8 cellular contexts compared by ENCODE assay signal in the genomic region with DNA sequence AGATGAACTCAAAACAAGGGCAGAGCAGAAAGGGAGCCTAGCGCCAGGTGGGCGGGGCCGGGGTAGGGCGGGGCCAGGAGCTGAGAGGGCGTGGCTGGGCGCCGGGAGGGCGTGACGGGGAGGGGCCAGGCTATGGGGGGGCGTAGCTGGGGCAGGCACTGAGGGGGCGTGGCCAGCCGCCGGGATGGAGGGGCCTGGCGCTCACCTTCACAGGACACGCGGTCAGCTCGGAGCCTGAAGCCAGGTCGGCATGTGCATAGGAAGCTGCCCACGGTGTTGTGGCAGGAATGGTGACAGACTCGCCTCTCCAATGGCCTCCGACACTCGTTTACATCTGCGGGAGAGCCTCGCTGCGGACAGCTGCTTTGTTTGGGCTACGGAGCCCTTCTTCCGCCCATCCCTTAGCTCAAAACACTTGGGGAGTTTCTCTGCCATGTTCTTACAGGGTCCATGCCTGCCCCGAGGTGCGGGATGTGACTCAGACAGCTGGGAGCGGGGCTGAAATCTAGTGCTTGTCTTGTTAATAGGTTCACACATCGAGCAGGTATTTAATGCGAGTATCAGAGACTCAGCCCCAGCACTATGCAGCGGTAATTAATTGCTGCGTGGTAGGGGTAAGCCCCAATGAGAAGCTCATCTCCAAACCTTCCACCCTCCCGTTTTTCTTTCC. TPM values are rescaled to one million over a fixed set of nuclear protein-coding genes. Genes with fewer than 3 reads are reported as not detected.
DNase-seq lines count a peak whose midpoint lies in the region; ATAC-seq and TF ChIP-seq lines count a peak whose summit lies in the region.

No MANE protein-coding gene starts in this region.

- H3K4me3 Mint-ChIP-seq in T-helper 17 cell = no peak overlapping the region

- peak; percentile 54 for ATAC-seq in T-helper 17 cell

- TF ChIP-seq CTCF in fibroblast of pulmonary artery (IDR thresholded peaks at IDR 0.05; ENCODE audit: low read length, missing control alignments) = no peak
- no peak for TF ChIP-seq CTCF in sigmoid colon (IDR thresholded peaks at IDR 0.05)

- WGBS in sigmoid colon, 2 donors = 22 to 57% methylated on average over 35 of the region's 35 CpGs

- H3K4me3 ChIP-seq in H7 (ENCODE audit: insufficient read depth, low read depth, low read length) (peak overlapping the region; percentile 30; the same call in 1 of the 2 replicates), fibroblast of pulmonary artery (replicated peaks; ENCODE audit: low read depth, low read length) (no peak overlapping the region), sigmoid colon (no peak overlapping the region)

- peaks cover 0 to 8% (median 0%) of the 10 kb centered on the region in 4 donors for H3K4me1 ChIP-seq in sigmoid colon

- peak; percentile 99 for DNase-seq in H7
- no peak for DNase-seq in T-helper 17 cell
- DNase-seq in fibroblast of pulmonary artery (ENCODE audit: low read depth) = peak; percentile 40
- peak; percentile 71 for DNase-seq in sigmoid colon
- no peak for DNase-seq in COR-L47 (lab: John Stamatoyannopoulos, UW)
- DNase-seq in pons (ENCODE audit: low spot score) = no peak
- DNase-seq in MV-4-11 (lab: John Stamatoyannopoulos, UW) = no peak
- DNase-seq in SW 1271 (lab: John Stamatoyannopoulos, UW) = no peak

- peaks cover 2% of the 10 kb centered on the region for H3K36me3 Mint-ChIP-seq in T-helper 17 cell (ENCODE audit: low read depth)

- H3K27me3 ChIP-seq in H7 (ENCODE audit: control insufficient read depth, insufficient read depth, low read length) = peaks cover 5% of the 10 kb centered on the region; the same call in 1 of the 2 replicates
- H3K27me3 ChIP-seq in sigmoid colon = peaks cover 0 to 10% (median 0%) of the 10 kb centered on the region in 3 donors

- H3K27me3 Mint-ChIP-seq in T-helper 17 cell = peaks cover 13% of the 10 kb centered on the region

- peaks cover 4% of the 10 kb centered on the region for H3K36me3 ChIP-seq in H7 (replicated peaks; ENCODE audit: control insufficient read depth, insufficient read depth, low read length)
- no peaks in the 10 kb centered on the region for H3K36me3 ChIP-seq in sigmoid colon

- intact Hi-C loops in sigmoid colon (cut with DNase I) = no loop called here

- H3K9me3 ChIP-seq in T-helper 17 cell (ENCODE audit: control insufficient read depth, low read length, poor library complexity, severe bottlenecking) (no peaks in the 10 kb centered on the region), sigmoid colon (no peaks in the 10 kb centered on the region)

- H3K27ac ChIP-seq in sigmoid colon = no peak overlapping the region

- no peaks in the 10 kb centered on the region for H3K4me1 Mint-ChIP-seq in T-helper 17 cell

- TF ChIP-seq EP300 in sigmoid colon (IDR thresholded peaks at IDR 0.05) = no peak

- TF ChIP-seq POLR2A in sigmoid colon (IDR thresholded peaks at IDR 0.05) = no peak

- no peak overlapping the region for H3K27ac Mint-ChIP-seq in T-helper 17 cell

RNA-seq across cellular contexts. Expression of a gene that starts 13.4 kb away (rescaled TPM):
- 0.85 and 1.1 TPM in 2 replicates for total RNA-seq in H7 (2014; rRNA removed; shearing (Covaris generic))
- total RNA-seq in T-helper 17 cell (1 to 10 TPM in 1 of 2 donors, under 1 TPM in 1; 0.65 to 1.4 TPM), sigmoid colon (1 to 10 TPM in 2 of 4 donors, under 1 TPM in 2; 0.49 to 5.5 (median 0.81) TPM)
- polyA plus RNA-seq in sigmoid colon = under 1 TPM in 1 of 3 donors, not detected in 2; 0.61 TPM

RNA-seq across cellular contexts. Expression of a gene that starts 40.7 kb away (rescaled TPM):
- total RNA-seq in H7 (2014; rRNA removed; shearing (Covaris generic)) = 0.69 and 1.5 TPM in 2 replicates
- not detected for total RNA-seq in T-helper 17 cell
- 1 to 10 TPM in 1 of 4 donors, not detected in 3; 2.1 TPM for total RNA-seq in sigmoid colon
- 1 to 10 TPM in 2 of 3 donors, not detected in 1; 1.2 to 1.8 TPM for polyA plus RNA-seq in sigmoid colon

RNA-seq across cellular contexts. Expression of a gene that starts 51.2 kb away (rescaled TPM):
- 256 and 260 TPM in 2 replicates for total RNA-seq in H7 (2014; rRNA removed; shearing (Covaris generic))
- total RNA-seq in T-helper 17 cell = 100 to 1,000 TPM; 147 to 184 TPM
- total RNA-seq in sigmoid colon = 100 to 1,000 TPM; 101 to 108 (median 105) TPM
- polyA plus RNA-seq in sigmoid colon = 100 to 1,000 TPM in 1 of 3 donors, 10 to 100 TPM in 2; 68.2 to 120 (median 75.1) TPM

RNA-seq across cellular contexts. Expression of a gene that starts 51.3 kb away (rescaled TPM):
- 84.5 and 102 TPM in 2 replicates for total RNA-seq in H7 (2014; rRNA removed; shearing (Covaris generic))
- 10 to 100 TPM; 39.6 to 41.9 TPM for total RNA-seq in T-helper 17 cell
- 10 to 100 TPM; 10.8 to 12.0 (median 11.8) TPM for total RNA-seq in sigmoid colon
- 10 to 100 TPM; 14.4 to 40.0 (median 29.4) TPM for polyA plus RNA-seq in sigmoid colon

RNA-seq across cellular contexts. Expression of a gene that starts 59.6 kb away (rescaled TPM):
- 0.22 and 1.3 TPM in 2 replicates for total RNA-seq in H7 (2014; rRNA removed; shearing (Covaris generic))
- total RNA-seq in T-helper 17 cell (not detected), sigmoid colon (1 to 10 TPM in 2 of 4 donors, not detected in 2; 2.5 to 4.3 TPM)
- 10 to 100 TPM in 1 of 3 donors, 1 to 10 TPM in 1, under 1 TPM in 1; 0.26 to 27.6 (median 5.3) TPM for polyA plus RNA-seq in sigmoid colon

Comparison
In these comparisons a context has a peak if more than half of its experiments do, and no peak if none do; other contexts are left out.
1. DNase-seq: peak in H7 (single experiment), fibroblast of pulmonary artery (single experiment) and sigmoid colon (single experiment); none in T-helper 17 cell (0 of 3), COR-L47 (single experiment), pons (single experiment), MV-4-11 (single experiment) and SW 1271 (0 of 2).